In genomic region chr1:88141499-88142074, GRCh38 we compare ENCODE assay signal across 13 cellular contexts.
DNase-seq lines count a peak whose midpoint lies in the region; ATAC-seq, FAIRE-seq and TF ChIP-seq lines count a peak whose summit lies in the region.
"Had no signal": no experiment of that assay in that cellular context is flagged by ENCODE, and none has a peak within 500 bp of the region (broad histone marks: within the 10 kb centered on the region; RNA-seq: fewer than 3 reads in every experiment).

No MANE protein-coding gene starts in this region.

- CTCF ChIA-PET in activated CD8-positive, alpha-beta memory T cell treated with anti-CD3 and anti-CD28 coated beads, Interleukin-2, amount 10 ng/mL, durations not matched to agents 7 days and 5 days (lab: Charles Lee), result no interaction called here
- CTCF ChIA-PET in GM12878 (lab: Yijun Ruan, JAX), result interaction anchor here (0.7 to 1.1 kb wide), 2 partner anchors 9 to 309 kb away, joined by 3 to 4 read pairs; no protein-coding TSS in a partner anchor

- intact Hi-C loops in GM12878 (cut with micrococcal nuclease; ENCODE audit: unreplicated experiment) (no loop called here), thyroid gland (cut with DNase I) (no loop called here)

- H3K27ac ChIP-seq in GM12878 (ENCODE audit: control insufficient read depth, insufficient read depth), result no peak overlapping the region
- peak overlapping the region in 1 of 3 donors; percentile 32 for H3K27ac ChIP-seq in thyroid gland
- H3K27ac ChIP-seq: hepatocyte, suprapubic skin had no signal

- H3K4me3 ChIP-seq in GM12878 (no peak overlapping the region), thyroid gland (replicated peaks in 1 of 3) (no peak overlapping the region)
- H3K4me3 ChIP-seq: hepatocyte, suprapubic skin had no signal

- no peak for TF ChIP-seq EP300 in GM12878 (IDR thresholded peaks at IDR 0.05; ENCODE audit: borderline replicate concordance in 1 of 2, control insufficient read depth in 1 of 2, low read depth in 2 of 2, low read length in 2 of 2)

- no peak for FAIRE-seq in GM12878 (lab: Jason Lieb, UNC)

- H3K79me2 ChIP-seq in GM12878 (ENCODE audit: control insufficient read depth, insufficient read depth, low read length), result no peaks in the 10 kb centered on the region
- H3K79me2 ChIP-seq: hepatocyte had no signal

- POLR2A ChIA-PET in GM12878 (lab: Charles Lee), result no interaction called here

- H3K4me3 Mint-ChIP-seq in activated CD8-positive, alpha-beta memory T cell treated with anti-CD3 and anti-CD28 coated beads, Interleukin-2, amount 10 ng/mL, durations not matched to agents 7 days and 5 days, result peak overlapping the region; percentile 27
- no peak overlapping the region for H3K4me3 Mint-ChIP-seq in activated T-cell treated with anti-CD3 and anti-CD28 coated beads, Interleukin-2, amount 50 U/mL, for 24 hours

- no peak for TF ChIP-seq RAD21 in GM12878 (IDR thresholded peaks at IDR 0.05; ENCODE audit: insufficient read depth, low read depth, low read length)

- no peaks in the 10 kb centered on the region for H4K20me1 ChIP-seq in GM12878 (ENCODE audit: control insufficient read depth, insufficient read depth)

- BruUV-seq in GM12878 (replicated peaks; lab: Mats Ljungman, UMichigan), result no TSS peak

- H3K27me3 Mint-ChIP-seq in activated CD8-positive, alpha-beta memory T cell treated with anti-CD3 and anti-CD28 coated beads, Interleukin-2, amount 10 ng/mL, durations not matched to agents 7 days and 5 days, result peaks cover 6% of the 10 kb centered on the region
- H3K27me3 Mint-ChIP-seq in activated T-cell treated with anti-CD3 and anti-CD28 coated beads, Interleukin-2, amount 50 U/mL, for 24 hours, result peaks cover 4% of the 10 kb centered on the region

- H3K9me3 ChIP-seq in GM12878 (replicated peaks; ENCODE audit: control insufficient read depth, insufficient read depth, low read length) (no peaks in the 10 kb centered on the region), thyroid gland (no peaks in the 10 kb centered on the region)
- H3K9me3 ChIP-seq: suprapubic skin had no signal

- DNase-seq in activated CD8-positive, alpha-beta memory T cell treated with anti-CD3 and anti-CD28 coated beads, Interleukin-2, amount 10 ng/mL, durations not matched to agents 7 days and 5 days, result no peak
- no peak for DNase-seq in activated CD8-positive, alpha-beta memory T cell treated with anti-CD3 and anti-CD28 coated beads for 24 hours
- no peak for DNase-seq in GM12878 (ENCODE audit: low read depth, low spot score)
- DNase-seq in thyroid gland, result peak; percentile 44 to 47
- no peak for DNase-seq in activated effector memory CD4-positive, alpha-beta T cell treated with anti-CD3 and anti-CD28 coated beads, Interleukin-2, amount 50 U/mL, for 16 hours
- DNase-seq in activated T-cell treated with anti-CD3 and anti-CD28 coated beads, Interleukin-2, amount 50 U/mL, for 24 hours, result no peak
- DNase-seq: activated T-cell treated with anti-CD3 and anti-CD28 coated beads, Interleukin-2, amount 50 U/mL, for 1 hour; NCI-H1048; T-helper 9 cell had no signal

- TF ChIP-seq CTCF in GM12878 (IDR thresholded peaks at IDR 0.05 in 2 of 3, conservative IDR thresholded peaks at IDR 0.05 in 1 of 3; ENCODE audit: control insufficient read depth in 2 of 3, extremely low read depth in 1 of 3, insufficient read depth in 1 of 3, low read depth in 3 of 3, low read length in 3 of 3) (no peak), thyroid gland (IDR thresholded peaks at IDR 0.05) (no peak)

- ATAC-seq in activated CD8-positive, alpha-beta memory T cell treated with anti-CD3 and anti-CD28 coated beads, Interleukin-2, amount 10 ng/mL, durations not matched to agents 7 days and 5 days, result no peak
- peak; percentile 56 for ATAC-seq in HG03159 (IDR thresholded peaks at IDR 0.05; ENCODE audit: unreplicated experiment)
- peak; percentile 75 for ATAC-seq in GM12878
- ATAC-seq in HG03025 (IDR thresholded peaks at IDR 0.05; ENCODE audit: low FRiP score, unreplicated experiment), result no peak

- in situ Hi-C loops in GM12878 (cut with MboI), result no loop called here

- peak overlapping the region; percentile 3; the same call in 1 of the 2 replicates for H2AFZ ChIP-seq in GM12878 (ENCODE audit: control insufficient read depth, low read depth, low read length)
- H2AFZ ChIP-seq: hepatocyte had no signal

- TF ChIP-seq POLR2A in GM12878 (IDR thresholded peaks at IDR 0.05; ENCODE audit: low read depth, low read length) (no peak), thyroid gland (IDR thresholded peaks at IDR 0.05) (no peak)

- WGBS in GM12878 (ENCODE audit: insufficient coverage, insufficient replicate concordance, low lambda C conversion rate, missing lambda C conversion rate), result 3% methylated on average over 6 of the region's 6 CpGs
- 33 to 38% methylated on average over 6 of the region's 6 CpGs for WGBS in thyroid gland, 2 donors

- RAD21 ChIA-PET in GM12878 (lab: Charles Lee; ENCODE audit: unreplicated experiment), result no interaction called here

- H3K36me3 ChIP-seq in GM12878 (ENCODE audit: control insufficient read depth in 2 of 2, insufficient read depth in 2 of 2, low read length in 1 of 2) (no peaks in the 10 kb centered on the region), thyroid gland (no peaks in the 10 kb centered on the region)
- H3K36me3 ChIP-seq: suprapubic skin had no signal

- peaks cover 1% of the 10 kb centered on the region for H3K4me1 Mint-ChIP-seq in activated CD8-positive, alpha-beta memory T cell treated with anti-CD3 and anti-CD28 coated beads, Interleukin-2, amount 10 ng/mL, durations not matched to agents 7 days and 5 days
- H3K4me1 Mint-ChIP-seq in activated T-cell treated with anti-CD3 and anti-CD28 coated beads, Interleukin-2, amount 50 U/mL, for 24 hours (ENCODE audit: low read depth), result peaks cover 2% of the 10 kb centered on the region

- no peaks in the 10 kb centered on the region for H3K36me3 Mint-ChIP-seq in activated CD8-positive, alpha-beta memory T cell treated with anti-CD3 and anti-CD28 coated beads, Interleukin-2, amount 10 ng/mL, durations not matched to agents 7 days and 5 days
- H3K36me3 Mint-ChIP-seq in activated T-cell treated with anti-CD3 and anti-CD28 coated beads, Interleukin-2, amount 50 U/mL, for 24 hours (ENCODE audit: low read depth), result no peaks in the 10 kb centered on the region

- no peak overlapping the region for H3K27ac Mint-ChIP-seq in activated CD8-positive, alpha-beta memory T cell treated with anti-CD3 and anti-CD28 coated beads, Interleukin-2, amount 10 ng/mL, durations not matched to agents 7 days and 5 days
- H3K27ac Mint-ChIP-seq in activated T-cell treated with anti-CD3 and anti-CD28 coated beads, Interleukin-2, amount 50 U/mL, for 24 hours, result no peak overlapping the region

- no peaks in the 10 kb centered on the region for H3K9me3 Mint-ChIP-seq in activated CD8-positive, alpha-beta memory T cell treated with anti-CD3 and anti-CD28 coated beads, Interleukin-2, amount 10 ng/mL, durations not matched to agents 7 days and 5 days (ENCODE audit: low read depth)
- no peaks in the 10 kb centered on the region for H3K9me3 Mint-ChIP-seq in activated T-cell treated with anti-CD3 and anti-CD28 coated beads, Interleukin-2, amount 50 U/mL, for 24 hours

- H3K4me2 ChIP-seq in GM12878 (ENCODE audit: control insufficient read depth, insufficient read depth), result no peak overlapping the region
- H3K4me2 ChIP-seq: hepatocyte had no signal

- H3K27me3 ChIP-seq in GM12878 (replicated peaks in 1 of 2; ENCODE audit: control insufficient read depth in 2 of 2, insufficient read depth in 2 of 2, low read length in 1 of 2) (no peaks in the 10 kb centered on the region), thyroid gland (no peaks in the 10 kb centered on the region)
- H3K27me3 ChIP-seq: hepatocyte, suprapubic skin had no signal

- no peaks in the 10 kb centered on the region for H3K4me1 ChIP-seq in GM12878 (ENCODE audit: control insufficient read depth, insufficient read depth, low read length)
- peaks cover 9% of the 10 kb centered on the region in 2 donors for H3K4me1 ChIP-seq in thyroid gland
- H3K4me1 ChIP-seq: suprapubic skin had no signal

- SMC1A ChIA-PET in GM12878 (lab: Charles Lee; ENCODE audit: uncharacterized antibody, unreplicated experiment), result interaction anchor here (0.7 to 1.8 kb wide), 2 partner anchors 9 to 135 kb away, joined by 4 read pairs; no protein-coding TSS in a partner anchor

- no peak overlapping the region for H3K9ac ChIP-seq in GM12878 (ENCODE audit: control insufficient read depth, insufficient read depth, low read length)

TF ChIP-seq in GM12878, 131 proteins besides CTCF, POLR2A, EP300 and RAD21:
- TF ChIP-seq SUPT20H (IDR thresholded peaks at IDR 0.05; ENCODE audit: borderline replicate concordance, control insufficient read depth, low read depth, low read length) (no peak), ZNF207 (IDR thresholded peaks at IDR 0.05; ENCODE audit: borderline replicate concordance) (no peak), TCF12 (IDR thresholded peaks at IDR 0.05; ENCODE audit: low read depth, low read length) (no peak), IKZF2 (IDR thresholded peaks at IDR 0.05) (0 out of 4 replicates have a peak, but pooled peaks of 1 of the 2 experiments have one; percentile 22), NR2F1 (conservative IDR thresholded peaks at IDR 0.05) (no peak), ZNF687 (IDR thresholded peaks at IDR 0.05) (0 out of 2 replicates have a peak, but pooled peaks have one; percentile 17)

Comparison
In these comparisons a context has a peak if more than half of its experiments do, and no peak if none do; other contexts are left out.
1. ATAC-seq: peak in HG03159 (single experiment) and GM12878 (single experiment); none in activated CD8-positive, alpha-beta memory T cell treated with anti-CD3 and anti-CD28 coated beads, Interleukin-2, amount 10 ng/mL, durations not matched to agents 7 days and 5 days (single experiment) and HG03025 (single experiment).
2. DNase-seq: peak in thyroid gland (2 of 2); none in activated CD8-positive, alpha-beta memory T cell treated with anti-CD3 and anti-CD28 coated beads, Interleukin-2, amount 10 ng/mL, durations not matched to agents 7 days and 5 days (single experiment), activated CD8-positive, alpha-beta memory T cell treated with anti-CD3 and anti-CD28 coated beads for 24 hours (single experiment), GM12878 (single experiment), activated effector memory CD4-positive, alpha-beta T cell treated with anti-CD3 and anti-CD28 coated beads, Interleukin-2, amount 50 U/mL, for 16 hours (single experiment) and activated T-cell treated with anti-CD3 and anti-CD28 coated beads, Interleukin-2, amount 50 U/mL, for 24 hours (single experiment).